1 cellular context compared by ENCODE assay signal in the genomic region with DNA sequence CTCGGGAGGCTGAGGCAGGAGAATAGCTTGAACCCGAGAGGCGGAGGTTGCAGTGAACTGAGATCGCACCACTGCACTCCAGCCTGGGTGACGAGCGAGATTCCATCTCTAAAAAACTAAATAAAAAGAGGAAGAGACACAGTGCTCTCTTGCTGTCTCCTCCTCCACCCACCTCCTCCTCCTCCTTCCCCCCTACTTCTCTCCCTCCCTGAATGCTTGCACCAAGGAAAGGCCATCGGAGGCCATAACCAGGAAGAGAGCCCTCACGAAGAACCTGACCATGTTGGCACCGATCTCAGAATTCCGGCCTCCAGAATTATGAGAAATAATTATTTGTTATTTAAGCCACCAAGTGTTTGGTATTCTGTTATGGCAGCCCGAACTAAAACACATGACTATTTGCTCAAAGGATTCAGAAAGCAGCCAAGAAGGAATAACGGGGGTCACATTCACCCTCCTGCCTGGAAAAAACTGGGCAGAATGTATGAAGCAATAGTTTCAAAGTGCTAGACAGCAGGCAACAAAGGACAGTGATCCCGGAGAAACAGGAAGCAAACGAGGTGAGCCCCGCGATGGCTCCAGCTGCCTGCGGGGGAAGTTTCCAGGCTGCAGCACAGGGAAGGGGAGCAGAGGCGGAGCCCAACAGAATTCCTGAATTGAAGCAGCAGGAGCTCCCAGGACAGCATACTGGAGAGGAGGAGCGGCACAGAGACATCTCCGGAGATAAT.
TF ChIP-seq lines count a peak whose summit lies in the region.

No MANE protein-coding gene starts in this region.

TF ChIP-seq in HepG2, 621 proteins besides CTCF, POLR2A, EP300 and RAD21 (continued from another document and continues in another):
- TF ChIP-seq KLF11 (CRISPR knock-in tag; IDR thresholded peaks at IDR 0.05) (no peak), ZNF354B (CRISPR knock-in tag; IDR thresholded peaks at IDR 0.05) (no peak), BRD4 (CRISPR knock-in tag; IDR thresholded peaks at IDR 0.05) (no peak), TMF1 (CRISPR knock-in tag; IDR thresholded peaks at IDR 0.05; ENCODE audit: low read depth) (0 out of 2 replicates have a peak, but pooled peaks have one; percentile 34), GTF3A (CRISPR knock-in tag; conservative IDR thresholded peaks at IDR 0.05) (no peak), SNAI1 (CRISPR knock-in tag; IDR thresholded peaks at IDR 0.05; ENCODE audit: borderline replicate concordance) (no peak), RFX3 (CRISPR knock-in tag; IDR thresholded peaks at IDR 0.05) (no peak), CHCHD3 (CRISPR knock-in tag; IDR thresholded peaks at IDR 0.05) (no peak), ZNF260 (CRISPR knock-in tag; IDR thresholded peaks at IDR 0.05; ENCODE audit: borderline replicate concordance, low read depth) (no peak), FOXA1 (IDR thresholded peaks at IDR 0.05) (no peak), FOXA1 (CRISPR knock-in tag; IDR thresholded peaks at IDR 0.05) (no peak), MED8 (CRISPR knock-in tag; IDR thresholded peaks at IDR 0.05; ENCODE audit: insufficient replicate concordance) (no peak), ZNF891 (CRISPR knock-in tag; IDR thresholded peaks at IDR 0.05) (no peak), ZNF501 (CRISPR knock-in tag; IDR thresholded peaks at IDR 0.05) (no peak; the same call in 1 of the 2 replicates), SMARCE1 (IDR thresholded peaks at IDR 0.05; ENCODE audit: borderline replicate concordance) (no peak), CBFB (CRISPR knock-in tag; IDR thresholded peaks at IDR 0.05) (no peak), ZNF24 (IDR thresholded peaks at IDR 0.05) (no peak), KLF15 (CRISPR knock-in tag; IDR thresholded peaks at IDR 0.05; ENCODE audit: borderline replicate concordance) (no peak), TRIM24 (CRISPR knock-in tag; IDR thresholded peaks at IDR 0.05) (no peak), ZNF12 (CRISPR knock-in tag; IDR thresholded peaks at IDR 0.05) (no peak), ZBTB42 (CRISPR knock-in tag; IDR thresholded peaks at IDR 0.05) (peak; percentile 14; the same call in 1 of the 2 replicates), MYNN (CRISPR knock-in tag; IDR thresholded peaks at IDR 0.05; ENCODE audit: low read depth) (no peak), HNRNPK (IDR thresholded peaks at IDR 0.05; ENCODE audit: low read depth, low read length, poor library complexity, severe bottlenecking) (no peak), ZNF510 (CRISPR knock-in tag; IDR thresholded peaks at IDR 0.05; ENCODE audit: low read depth) (no peak), PITX1 (CRISPR knock-in tag; IDR thresholded peaks at IDR 0.05) (no peak), HDAC1 (CRISPR knock-in tag; IDR thresholded peaks at IDR 0.05) (peak; percentile 54; the same call in 1 of the 2 replicates), GZF1 (CRISPR knock-in tag; IDR thresholded peaks at IDR 0.05) (no peak)
- TF ChIP-seq, protein P1, sequence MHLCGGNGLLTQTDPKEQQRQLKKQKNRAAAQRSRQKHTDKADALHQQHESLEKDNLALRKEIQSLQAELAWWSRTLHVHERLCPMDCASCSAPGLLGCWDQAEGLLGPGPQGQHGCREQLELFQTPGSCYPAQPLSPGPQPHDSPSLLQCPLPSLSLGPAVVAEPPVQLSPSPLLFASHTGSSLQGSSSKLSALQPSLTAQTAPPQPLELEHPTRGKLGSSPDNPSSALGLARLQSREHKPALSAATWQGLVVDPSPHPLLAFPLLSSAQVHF (CRISPR knock-in tag; IDR thresholded peaks at IDR 0.05), result no peak
- TF ChIP-seq, protein P2, sequence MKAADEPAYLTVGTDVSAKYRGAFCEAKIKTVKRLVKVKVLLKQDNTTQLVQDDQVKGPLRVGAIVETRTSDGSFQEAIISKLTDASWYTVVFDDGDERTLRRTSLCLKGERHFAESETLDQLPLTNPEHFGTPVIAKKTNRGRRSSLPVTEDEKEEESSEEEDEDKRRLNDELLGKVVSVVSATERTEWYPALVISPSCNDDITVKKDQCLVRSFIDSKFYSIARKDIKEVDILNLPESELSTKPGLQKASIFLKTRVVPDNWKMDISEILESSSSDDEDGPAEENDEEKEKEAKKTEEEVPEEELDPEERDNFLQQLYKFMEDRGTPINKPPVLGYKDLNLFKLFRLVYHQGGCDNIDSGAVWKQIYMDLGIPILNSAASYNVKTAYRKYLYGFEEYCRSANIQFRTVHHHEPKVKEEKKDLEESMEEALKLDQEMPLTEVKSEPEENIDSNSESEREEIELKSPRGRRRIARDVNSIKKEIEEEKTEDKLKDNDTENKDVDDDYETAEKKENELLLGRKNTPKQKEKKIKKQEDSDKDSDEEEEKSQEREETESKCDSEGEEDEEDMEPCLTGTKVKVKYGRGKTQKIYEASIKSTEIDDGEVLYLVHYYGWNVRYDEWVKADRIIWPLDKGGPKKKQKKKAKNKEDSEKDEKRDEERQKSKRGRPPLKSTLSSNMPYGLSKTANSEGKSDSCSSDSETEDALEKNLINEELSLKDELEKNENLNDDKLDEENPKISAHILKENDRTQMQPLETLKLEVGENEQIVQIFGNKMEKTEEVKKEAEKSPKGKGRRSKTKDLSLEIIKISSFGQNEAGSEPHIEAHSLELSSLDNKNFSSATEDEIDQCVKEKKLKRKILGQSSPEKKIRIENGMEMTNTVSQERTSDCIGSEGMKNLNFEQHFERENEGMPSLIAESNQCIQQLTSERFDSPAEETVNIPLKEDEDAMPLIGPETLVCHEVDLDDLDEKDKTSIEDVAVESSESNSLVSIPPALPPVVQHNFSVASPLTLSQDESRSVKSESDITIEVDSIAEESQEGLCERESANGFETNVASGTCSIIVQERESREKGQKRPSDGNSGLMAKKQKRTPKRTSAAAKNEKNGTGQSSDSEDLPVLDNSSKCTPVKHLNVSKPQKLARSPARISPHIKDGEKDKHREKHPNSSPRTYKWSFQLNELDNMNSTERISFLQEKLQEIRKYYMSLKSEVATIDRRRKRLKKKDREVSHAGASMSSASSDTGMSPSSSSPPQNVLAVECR (CRISPR knock-in tag; IDR thresholded peaks at IDR 0.05; ENCODE audit: borderline replicate concordance), result peak; percentile 43; the same call in 1 of the 2 replicates
- TF ChIP-seq, protein P3, sequence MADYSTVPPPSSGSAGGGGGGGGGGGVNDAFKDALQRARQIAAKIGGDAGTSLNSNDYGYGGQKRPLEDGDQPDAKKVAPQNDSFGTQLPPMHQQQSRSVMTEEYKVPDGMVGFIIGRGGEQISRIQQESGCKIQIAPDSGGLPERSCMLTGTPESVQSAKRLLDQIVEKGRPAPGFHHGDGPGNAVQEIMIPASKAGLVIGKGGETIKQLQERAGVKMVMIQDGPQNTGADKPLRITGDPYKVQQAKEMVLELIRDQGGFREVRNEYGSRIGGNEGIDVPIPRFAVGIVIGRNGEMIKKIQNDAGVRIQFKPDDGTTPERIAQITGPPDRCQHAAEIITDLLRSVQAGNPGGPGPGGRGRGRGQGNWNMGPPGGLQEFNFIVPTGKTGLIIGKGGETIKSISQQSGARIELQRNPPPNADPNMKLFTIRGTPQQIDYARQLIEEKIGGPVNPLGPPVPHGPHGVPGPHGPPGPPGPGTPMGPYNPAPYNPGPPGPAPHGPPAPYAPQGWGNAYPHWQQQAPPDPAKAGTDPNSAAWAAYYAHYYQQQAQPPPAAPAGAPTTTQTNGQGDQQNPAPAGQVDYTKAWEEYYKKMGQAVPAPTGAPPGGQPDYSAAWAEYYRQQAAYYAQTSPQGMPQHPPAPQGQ (CRISPR knock-in tag; IDR thresholded peaks at IDR 0.05; ENCODE audit: borderline replicate concordance), result no peak
- TF ChIP-seq, protein P4, sequence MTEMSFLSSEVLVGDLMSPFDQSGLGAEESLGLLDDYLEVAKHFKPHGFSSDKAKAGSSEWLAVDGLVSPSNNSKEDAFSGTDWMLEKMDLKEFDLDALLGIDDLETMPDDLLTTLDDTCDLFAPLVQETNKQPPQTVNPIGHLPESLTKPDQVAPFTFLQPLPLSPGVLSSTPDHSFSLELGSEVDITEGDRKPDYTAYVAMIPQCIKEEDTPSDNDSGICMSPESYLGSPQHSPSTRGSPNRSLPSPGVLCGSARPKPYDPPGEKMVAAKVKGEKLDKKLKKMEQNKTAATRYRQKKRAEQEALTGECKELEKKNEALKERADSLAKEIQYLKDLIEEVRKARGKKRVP (CRISPR knock-in tag; IDR thresholded peaks at IDR 0.05), result no peak
- TF ChIP-seq, protein P5, sequence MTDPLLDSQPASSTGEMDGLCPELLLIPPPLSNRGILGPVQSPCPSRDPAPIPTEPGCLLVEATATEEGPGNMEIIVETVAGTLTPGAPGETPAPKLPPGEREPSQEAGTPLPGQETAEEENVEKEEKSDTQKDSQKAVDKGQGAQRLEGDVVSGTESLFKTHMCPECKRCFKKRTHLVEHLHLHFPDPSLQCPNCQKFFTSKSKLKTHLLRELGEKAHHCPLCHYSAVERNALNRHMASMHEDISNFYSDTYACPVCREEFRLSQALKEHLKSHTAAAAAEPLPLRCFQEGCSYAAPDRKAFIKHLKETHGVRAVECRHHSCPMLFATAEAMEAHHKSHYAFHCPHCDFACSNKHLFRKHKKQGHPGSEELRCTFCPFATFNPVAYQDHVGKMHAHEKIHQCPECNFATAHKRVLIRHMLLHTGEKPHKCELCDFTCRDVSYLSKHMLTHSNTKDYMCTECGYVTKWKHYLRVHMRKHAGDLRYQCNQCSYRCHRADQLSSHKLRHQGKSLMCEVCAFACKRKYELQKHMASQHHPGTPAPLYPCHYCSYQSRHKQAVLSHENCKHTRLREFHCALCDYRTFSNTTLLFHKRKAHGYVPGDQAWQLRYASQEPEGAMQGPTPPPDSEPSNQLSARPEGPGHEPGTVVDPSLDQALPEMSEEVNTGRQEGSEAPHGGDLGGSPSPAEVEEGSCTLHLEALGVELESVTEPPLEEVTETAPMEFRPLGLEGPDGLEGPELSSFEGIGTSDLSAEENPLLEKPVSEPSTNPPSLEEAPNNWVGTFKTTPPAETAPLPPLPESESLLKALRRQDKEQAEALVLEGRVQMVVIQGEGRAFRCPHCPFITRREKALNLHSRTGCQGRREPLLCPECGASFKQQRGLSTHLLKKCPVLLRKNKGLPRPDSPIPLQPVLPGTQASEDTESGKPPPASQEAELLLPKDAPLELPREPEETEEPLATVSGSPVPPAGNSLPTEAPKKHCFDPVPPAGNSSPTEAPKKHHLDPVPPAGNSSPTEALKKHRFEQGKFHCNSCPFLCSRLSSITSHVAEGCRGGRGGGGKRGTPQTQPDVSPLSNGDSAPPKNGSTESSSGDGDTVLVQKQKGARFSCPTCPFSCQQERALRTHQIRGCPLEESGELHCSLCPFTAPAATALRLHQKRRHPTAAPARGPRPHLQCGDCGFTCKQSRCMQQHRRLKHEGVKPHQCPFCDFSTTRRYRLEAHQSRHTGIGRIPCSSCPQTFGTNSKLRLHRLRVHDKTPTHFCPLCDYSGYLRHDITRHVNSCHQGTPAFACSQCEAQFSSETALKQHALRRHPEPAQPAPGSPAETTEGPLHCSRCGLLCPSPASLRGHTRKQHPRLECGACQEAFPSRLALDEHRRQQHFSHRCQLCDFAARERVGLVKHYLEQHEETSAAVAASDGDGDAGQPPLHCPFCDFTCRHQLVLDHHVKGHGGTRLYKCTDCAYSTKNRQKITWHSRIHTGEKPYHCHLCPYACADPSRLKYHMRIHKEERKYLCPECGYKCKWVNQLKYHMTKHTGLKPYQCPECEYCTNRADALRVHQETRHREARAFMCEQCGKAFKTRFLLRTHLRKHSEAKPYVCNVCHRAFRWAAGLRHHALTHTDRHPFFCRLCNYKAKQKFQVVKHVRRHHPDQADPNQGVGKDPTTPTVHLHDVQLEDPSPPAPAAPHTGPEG (CRISPR knock-in tag; IDR thresholded peaks at IDR 0.05), result no peak
- TF ChIP-seq, protein P6, sequence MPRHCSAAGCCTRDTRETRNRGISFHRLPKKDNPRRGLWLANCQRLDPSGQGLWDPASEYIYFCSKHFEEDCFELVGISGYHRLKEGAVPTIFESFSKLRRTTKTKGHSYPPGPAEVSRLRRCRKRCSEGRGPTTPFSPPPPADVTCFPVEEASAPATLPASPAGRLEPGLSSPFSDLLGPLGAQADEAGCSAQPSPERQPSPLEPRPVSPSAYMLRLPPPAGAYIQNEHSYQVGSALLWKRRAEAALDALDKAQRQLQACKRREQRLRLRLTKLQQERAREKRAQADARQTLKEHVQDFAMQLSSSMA (CRISPR knock-in tag; IDR thresholded peaks at IDR 0.05), result 0 out of 2 replicates have a peak, but pooled peaks have one; percentile 32
- TF ChIP-seq, protein P7, sequence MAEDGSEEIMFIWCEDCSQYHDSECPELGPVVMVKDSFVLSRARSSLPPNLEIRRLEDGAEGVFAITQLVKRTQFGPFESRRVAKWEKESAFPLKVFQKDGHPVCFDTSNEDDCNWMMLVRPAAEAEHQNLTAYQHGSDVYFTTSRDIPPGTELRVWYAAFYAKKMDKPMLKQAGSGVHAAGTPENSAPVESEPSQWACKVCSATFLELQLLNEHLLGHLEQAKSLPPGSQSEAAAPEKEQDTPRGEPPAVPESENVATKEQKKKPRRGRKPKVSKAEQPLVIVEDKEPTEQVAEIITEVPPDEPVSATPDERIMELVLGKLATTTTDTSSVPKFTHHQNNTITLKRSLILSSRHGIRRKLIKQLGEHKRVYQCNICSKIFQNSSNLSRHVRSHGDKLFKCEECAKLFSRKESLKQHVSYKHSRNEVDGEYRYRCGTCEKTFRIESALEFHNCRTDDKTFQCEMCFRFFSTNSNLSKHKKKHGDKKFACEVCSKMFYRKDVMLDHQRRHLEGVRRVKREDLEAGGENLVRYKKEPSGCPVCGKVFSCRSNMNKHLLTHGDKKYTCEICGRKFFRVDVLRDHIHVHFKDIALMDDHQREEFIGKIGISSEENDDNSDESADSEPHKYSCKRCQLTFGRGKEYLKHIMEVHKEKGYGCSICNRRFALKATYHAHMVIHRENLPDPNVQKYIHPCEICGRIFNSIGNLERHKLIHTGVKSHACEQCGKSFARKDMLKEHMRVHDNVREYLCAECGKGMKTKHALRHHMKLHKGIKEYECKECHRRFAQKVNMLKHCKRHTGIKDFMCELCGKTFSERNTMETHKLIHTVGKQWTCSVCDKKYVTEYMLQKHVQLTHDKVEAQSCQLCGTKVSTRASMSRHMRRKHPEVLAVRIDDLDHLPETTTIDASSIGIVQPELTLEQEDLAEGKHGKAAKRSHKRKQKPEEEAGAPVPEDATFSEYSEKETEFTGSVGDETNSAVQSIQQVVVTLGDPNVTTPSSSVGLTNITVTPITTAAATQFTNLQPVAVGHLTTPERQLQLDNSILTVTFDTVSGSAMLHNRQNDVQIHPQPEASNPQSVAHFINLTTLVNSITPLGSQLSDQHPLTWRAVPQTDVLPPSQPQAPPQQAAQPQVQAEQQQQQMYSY (CRISPR knock-in tag; IDR thresholded peaks at IDR 0.05), result no peak
- TF ChIP-seq, protein P8, sequence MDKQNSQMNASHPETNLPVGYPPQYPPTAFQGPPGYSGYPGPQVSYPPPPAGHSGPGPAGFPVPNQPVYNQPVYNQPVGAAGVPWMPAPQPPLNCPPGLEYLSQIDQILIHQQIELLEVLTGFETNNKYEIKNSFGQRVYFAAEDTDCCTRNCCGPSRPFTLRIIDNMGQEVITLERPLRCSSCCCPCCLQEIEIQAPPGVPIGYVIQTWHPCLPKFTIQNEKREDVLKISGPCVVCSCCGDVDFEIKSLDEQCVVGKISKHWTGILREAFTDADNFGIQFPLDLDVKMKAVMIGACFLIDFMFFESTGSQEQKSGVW (CRISPR knock-in tag; IDR thresholded peaks at IDR 0.05; ENCODE audit: borderline replicate concordance), result no peak
- TF ChIP-seq, protein P9, sequence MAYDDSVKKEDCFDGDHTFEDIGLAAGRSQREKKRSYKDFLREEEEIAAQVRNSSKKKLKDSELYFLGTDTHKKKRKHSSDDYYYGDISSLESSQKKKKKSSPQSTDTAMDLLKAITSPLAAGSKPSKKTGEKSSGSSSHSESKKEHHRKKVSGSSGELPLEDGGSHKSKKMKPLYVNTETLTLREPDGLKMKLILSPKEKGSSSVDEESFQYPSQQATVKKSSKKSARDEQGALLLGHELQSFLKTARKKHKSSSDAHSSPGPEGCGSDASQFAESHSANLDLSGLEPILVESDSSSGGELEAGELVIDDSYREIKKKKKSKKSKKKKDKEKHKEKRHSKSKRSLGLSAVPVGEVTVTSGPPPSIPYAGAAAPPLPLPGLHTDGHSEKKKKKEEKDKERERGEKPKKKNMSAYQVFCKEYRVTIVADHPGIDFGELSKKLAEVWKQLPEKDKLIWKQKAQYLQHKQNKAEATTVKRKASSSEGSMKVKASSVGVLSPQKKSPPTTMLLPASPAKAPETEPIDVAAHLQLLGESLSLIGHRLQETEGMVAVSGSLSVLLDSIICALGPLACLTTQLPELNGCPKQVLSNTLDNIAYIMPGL (CRISPR knock-in tag; IDR thresholded peaks at IDR 0.05; ENCODE audit: borderline replicate concordance in 1 of 2, low read depth in 1 of 2), result no peak
